1 cellular context compared by ENCODE assay signal in genomic region chr3:62732183-62732904, GRCh38.
A peak's percentile ranks its signal among the peaks of the same experiment; 100 is the strongest.
TF ChIP-seq lines count a peak whose summit lies in the region.

No MANE protein-coding gene starts in this region.

TF ChIP-seq in HepG2, 621 proteins besides CTCF, POLR2A, EP300 and RAD21 (continued from another document and continues in another):
- TF ChIP-seq SALL1 (CRISPR knock-in tag; IDR thresholded peaks at IDR 0.05): peak; percentile 89
- TF ChIP-seq, protein P1, sequence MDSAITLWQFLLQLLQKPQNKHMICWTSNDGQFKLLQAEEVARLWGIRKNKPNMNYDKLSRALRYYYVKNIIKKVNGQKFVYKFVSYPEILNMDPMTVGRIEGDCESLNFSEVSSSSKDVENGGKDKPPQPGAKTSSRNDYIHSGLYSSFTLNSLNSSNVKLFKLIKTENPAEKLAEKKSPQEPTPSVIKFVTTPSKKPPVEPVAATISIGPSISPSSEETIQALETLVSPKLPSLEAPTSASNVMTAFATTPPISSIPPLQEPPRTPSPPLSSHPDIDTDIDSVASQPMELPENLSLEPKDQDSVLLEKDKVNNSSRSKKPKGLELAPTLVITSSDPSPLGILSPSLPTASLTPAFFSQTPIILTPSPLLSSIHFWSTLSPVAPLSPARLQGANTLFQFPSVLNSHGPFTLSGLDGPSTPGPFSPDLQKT (CRISPR knock-in tag; IDR thresholded peaks at IDR 0.05; ENCODE audit: borderline replicate concordance): no peak
- TF ChIP-seq EED (CRISPR knock-in tag; IDR thresholded peaks at IDR 0.05): no peak
- no peak for TF ChIP-seq YEATS4 (CRISPR knock-in tag; IDR thresholded peaks at IDR 0.05; ENCODE audit: borderline replicate concordance)
- 0 out of 2 replicates have a peak, but pooled peaks have one; percentile 7 for TF ChIP-seq KDM4B (CRISPR knock-in tag; IDR thresholded peaks at IDR 0.05)
- TF ChIP-seq SP4 (CRISPR knock-in tag; IDR thresholded peaks at IDR 0.05): no peak
- no peak for TF ChIP-seq ZEB1 (IDR thresholded peaks at IDR 0.05; ENCODE audit: insufficient replicate concordance, low read depth)
- 0 out of 2 replicates have a peak, but pooled peaks have one; percentile 54 for TF ChIP-seq ZNF749 (CRISPR knock-in tag; IDR thresholded peaks at IDR 0.05; ENCODE audit: borderline replicate concordance)
- TF ChIP-seq ARNTL (CRISPR knock-in tag; IDR thresholded peaks at IDR 0.05): peak; percentile 71; the same call in 1 of the 2 replicates
- TF ChIP-seq TIGD3 (CRISPR knock-in tag; IDR thresholded peaks at IDR 0.05; ENCODE audit: borderline replicate concordance): peak; percentile 83; the same call in 1 of the 2 replicates
- no peak for TF ChIP-seq HCFC1 (IDR thresholded peaks at IDR 0.05; ENCODE audit: low read depth, low read length)
- no peak for TF ChIP-seq ZBTB3 (CRISPR knock-in tag; IDR thresholded peaks at IDR 0.05; ENCODE audit: borderline replicate concordance, low read depth)
- no peak for TF ChIP-seq U2AF2 (IDR thresholded peaks at IDR 0.05; ENCODE audit: low read depth, low read length)
- no peak for TF ChIP-seq TAF1 (CRISPR knock-in tag; IDR thresholded peaks at IDR 0.05)
- TF ChIP-seq DMAP1 (CRISPR knock-in tag; IDR thresholded peaks at IDR 0.05): no peak
- no peak for TF ChIP-seq ZNF318 (CRISPR knock-in tag; IDR thresholded peaks at IDR 0.05)
- TF ChIP-seq, protein P2, sequence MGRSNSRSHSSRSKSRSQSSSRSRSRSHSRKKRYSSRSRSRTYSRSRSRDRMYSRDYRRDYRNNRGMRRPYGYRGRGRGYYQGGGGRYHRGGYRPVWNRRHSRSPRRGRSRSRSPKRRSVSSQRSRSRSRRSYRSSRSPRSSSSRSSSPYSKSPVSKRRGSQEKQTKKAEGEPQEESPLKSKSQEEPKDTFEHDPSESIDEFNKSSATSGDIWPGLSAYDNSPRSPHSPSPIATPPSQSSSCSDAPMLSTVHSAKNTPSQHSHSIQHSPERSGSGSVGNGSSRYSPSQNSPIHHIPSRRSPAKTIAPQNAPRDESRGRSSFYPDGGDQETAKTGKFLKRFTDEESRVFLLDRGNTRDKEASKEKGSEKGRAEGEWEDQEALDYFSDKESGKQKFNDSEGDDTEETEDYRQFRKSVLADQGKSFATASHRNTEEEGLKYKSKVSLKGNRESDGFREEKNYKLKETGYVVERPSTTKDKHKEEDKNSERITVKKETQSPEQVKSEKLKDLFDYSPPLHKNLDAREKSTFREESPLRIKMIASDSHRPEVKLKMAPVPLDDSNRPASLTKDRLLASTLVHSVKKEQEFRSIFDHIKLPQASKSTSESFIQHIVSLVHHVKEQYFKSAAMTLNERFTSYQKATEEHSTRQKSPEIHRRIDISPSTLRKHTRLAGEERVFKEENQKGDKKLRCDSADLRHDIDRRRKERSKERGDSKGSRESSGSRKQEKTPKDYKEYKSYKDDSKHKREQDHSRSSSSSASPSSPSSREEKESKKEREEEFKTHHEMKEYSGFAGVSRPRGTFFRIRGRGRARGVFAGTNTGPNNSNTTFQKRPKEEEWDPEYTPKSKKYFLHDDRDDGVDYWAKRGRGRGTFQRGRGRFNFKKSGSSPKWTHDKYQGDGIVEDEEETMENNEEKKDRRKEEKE (IDR thresholded peaks at IDR 0.05): no peak
- 0 out of 2 replicates have a peak, but pooled peaks have one; percentile 36 for TF ChIP-seq KAT7 (CRISPR knock-in tag; IDR thresholded peaks at IDR 0.05; ENCODE audit: borderline replicate concordance)
- no peak for TF ChIP-seq NONO (IDR thresholded peaks at IDR 0.05)
- peak; percentile 61; the same call in 1 of the 2 replicates for TF ChIP-seq NONO (CRISPR knock-in tag; conservative IDR thresholded peaks at IDR 0.05)
- TF ChIP-seq SPEN (CRISPR knock-in tag; IDR thresholded peaks at IDR 0.05; ENCODE audit: low read depth): 0 out of 2 replicates have a peak, but pooled peaks have one; percentile 35
- 0 out of 2 replicates have a peak, but pooled peaks have one; percentile 29 for TF ChIP-seq PHF8 (CRISPR knock-in tag; IDR thresholded peaks at IDR 0.05)
- no peak for TF ChIP-seq ZBTB46 (CRISPR knock-in tag; IDR thresholded peaks at IDR 0.05; ENCODE audit: borderline replicate concordance)
- TF ChIP-seq ZNF121 (CRISPR knock-in tag; IDR thresholded peaks at IDR 0.05): no peak
- TF ChIP-seq TGIF2 (CRISPR knock-in tag; IDR thresholded peaks at IDR 0.05): 0 out of 2 replicates have a peak, but pooled peaks have one; percentile 27
- TF ChIP-seq FOXO1 (CRISPR knock-in tag; IDR thresholded peaks at IDR 0.05): peak; percentile 95
- no peak for TF ChIP-seq HOXA7 (CRISPR knock-in tag; IDR thresholded peaks at IDR 0.05)
- peak; percentile 68; the same call in 1 of the 2 replicates for TF ChIP-seq MEF2D (CRISPR knock-in tag; IDR thresholded peaks at IDR 0.05)
- TF ChIP-seq YEATS2 (CRISPR knock-in tag; IDR thresholded peaks at IDR 0.05; ENCODE audit: borderline replicate concordance): peak; percentile 50; the same call in 1 of the 2 replicates
- TF ChIP-seq KLF9 (CRISPR knock-in tag; IDR thresholded peaks at IDR 0.05; ENCODE audit: low read depth): no peak
- no peak for TF ChIP-seq ZFP41 (CRISPR knock-in tag; IDR thresholded peaks at IDR 0.05; ENCODE audit: borderline replicate concordance)
- peak; percentile 94 for TF ChIP-seq ELF3 (CRISPR knock-in tag; IDR thresholded peaks at IDR 0.05)
- TF ChIP-seq ZNF136 (CRISPR knock-in tag; IDR thresholded peaks at IDR 0.05; ENCODE audit: low read depth): no peak
- peak; percentile 90 for TF ChIP-seq ZNF205 (CRISPR knock-in tag; IDR thresholded peaks at IDR 0.05)
- TF ChIP-seq SETDB1 (CRISPR knock-in tag; IDR thresholded peaks at IDR 0.05; ENCODE audit: borderline replicate concordance): no peak
- TF ChIP-seq FOXC1 (CRISPR knock-in tag; IDR thresholded peaks at IDR 0.05; ENCODE audit: borderline replicate concordance): no peak
- no peak for TF ChIP-seq BHLHE40 (IDR thresholded peaks at IDR 0.05; ENCODE audit: low read length)
- TF ChIP-seq ZNF383 (CRISPR knock-in tag; IDR thresholded peaks at IDR 0.05; ENCODE audit: borderline replicate concordance): no peak
- TF ChIP-seq MYPOP (CRISPR knock-in tag; IDR thresholded peaks at IDR 0.05): no peak
- peak; percentile 46; the same call in 1 of the 2 replicates for TF ChIP-seq NR2C2 (CRISPR knock-in tag; IDR thresholded peaks at IDR 0.05; ENCODE audit: borderline replicate concordance)
- no peak for TF ChIP-seq RBAK (CRISPR knock-in tag; IDR thresholded peaks at IDR 0.05)
- TF ChIP-seq STAT5B (CRISPR knock-in tag; IDR thresholded peaks at IDR 0.05): no peak
- TF ChIP-seq KMT2B (CRISPR knock-in tag; IDR thresholded peaks at IDR 0.05): no peak
- TF ChIP-seq BRD4 (CRISPR knock-in tag; IDR thresholded peaks at IDR 0.05): no peak
- TF ChIP-seq, protein P3, sequence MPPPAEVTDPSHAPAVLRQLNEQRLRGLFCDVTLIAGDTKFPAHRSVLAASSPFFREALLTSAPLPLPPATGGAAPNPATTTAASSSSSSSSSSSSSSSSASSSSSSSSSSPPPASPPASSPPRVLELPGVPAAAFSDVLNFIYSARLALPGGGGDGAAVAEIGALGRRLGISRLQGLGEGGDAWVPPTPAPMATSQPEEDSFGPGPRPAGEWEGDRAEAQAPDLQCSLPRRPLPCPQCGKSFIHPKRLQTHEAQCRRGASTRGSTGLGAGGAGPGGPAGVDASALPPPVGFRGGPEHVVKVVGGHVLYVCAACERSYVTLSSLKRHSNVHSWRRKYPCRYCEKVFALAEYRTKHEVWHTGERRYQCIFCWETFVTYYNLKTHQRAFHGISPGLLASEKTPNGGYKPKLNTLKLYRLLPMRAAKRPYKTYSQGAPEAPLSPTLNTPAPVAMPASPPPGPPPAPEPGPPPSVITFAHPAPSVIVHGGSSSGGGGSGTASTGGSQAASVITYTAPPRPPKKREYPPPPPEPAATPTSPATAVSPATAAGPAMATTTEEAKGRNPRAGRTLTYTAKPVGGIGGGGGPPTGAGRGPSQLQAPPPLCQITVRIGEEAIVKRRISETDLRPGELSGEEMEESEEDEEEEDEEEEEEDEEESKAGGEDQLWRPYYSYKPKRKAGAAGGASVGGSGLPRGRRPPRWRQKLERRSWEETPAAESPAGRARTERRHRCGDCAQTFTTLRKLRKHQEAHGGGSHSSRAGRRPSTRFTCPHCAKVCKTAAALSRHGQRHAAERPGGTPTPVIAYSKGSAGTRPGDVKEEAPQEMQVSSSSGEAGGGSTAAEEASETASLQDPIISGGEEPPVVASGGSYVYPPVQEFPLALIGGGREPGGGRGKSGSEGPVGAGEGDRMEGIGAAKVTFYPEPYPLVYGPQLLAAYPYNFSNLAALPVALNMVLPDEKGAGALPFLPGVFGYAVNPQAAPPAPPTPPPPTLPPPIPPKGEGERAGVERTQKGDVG (CRISPR knock-in tag; IDR thresholded peaks at IDR 0.05; ENCODE audit: borderline replicate concordance): no peak
- no peak for TF ChIP-seq MTF2 (CRISPR knock-in tag; IDR thresholded peaks at IDR 0.05; ENCODE audit: borderline replicate concordance)
- peak; percentile 59; the same call in 1 of the 2 replicates for TF ChIP-seq ARNT2 (CRISPR knock-in tag; IDR thresholded peaks at IDR 0.05; ENCODE audit: low read depth)
- TF ChIP-seq HNRNPLL (IDR thresholded peaks at IDR 0.05; ENCODE audit: low read depth, low read length, poor library complexity, severe bottlenecking): no peak
- TF ChIP-seq MED1 (CRISPR knock-in tag; IDR thresholded peaks at IDR 0.05): peak; percentile 76
